ENCODE assay signal across 2 cellular contexts in the genomic region with DNA sequence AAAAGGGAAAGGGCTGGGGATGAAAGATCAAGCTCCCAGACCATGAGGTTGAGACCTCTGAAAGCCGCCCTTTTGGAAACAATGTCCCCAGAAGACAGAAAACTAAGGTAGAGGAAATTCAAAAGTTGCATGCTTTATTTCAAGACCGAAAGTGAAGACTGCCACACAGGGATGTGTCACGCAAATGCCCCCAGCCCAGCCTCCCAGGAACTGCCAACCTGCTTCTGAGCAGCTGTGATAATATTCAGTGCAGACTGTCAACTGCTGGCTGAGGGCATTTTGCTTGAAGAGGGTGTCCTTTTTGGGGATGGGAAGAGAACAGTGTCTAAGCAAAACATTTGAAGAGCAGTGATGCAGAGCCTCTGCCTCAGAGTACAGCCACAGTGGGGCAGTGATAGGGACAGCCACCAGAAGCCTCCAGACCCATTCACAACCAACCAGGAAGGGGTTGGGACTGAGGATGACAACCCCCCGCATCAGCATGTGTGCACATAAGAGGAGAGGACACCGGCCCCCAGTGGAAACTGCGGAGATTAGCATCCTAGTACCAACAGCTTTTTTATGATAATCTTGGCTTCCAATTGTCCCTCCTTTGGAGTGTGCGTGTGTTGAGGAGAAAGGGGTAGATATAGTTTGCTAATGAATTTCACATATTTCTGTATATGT.
A peak's percentile ranks its signal among the peaks of the same experiment; 100 is the strongest.
TF ChIP-seq lines count a peak whose summit lies in the region.

No MANE protein-coding gene starts in this region.

TF ChIP-seq in A549, 52 proteins besides CTCF, POLR2A, EP300 and RAD21 (continued from another document):
- TF ChIP-seq, protein P1, sequence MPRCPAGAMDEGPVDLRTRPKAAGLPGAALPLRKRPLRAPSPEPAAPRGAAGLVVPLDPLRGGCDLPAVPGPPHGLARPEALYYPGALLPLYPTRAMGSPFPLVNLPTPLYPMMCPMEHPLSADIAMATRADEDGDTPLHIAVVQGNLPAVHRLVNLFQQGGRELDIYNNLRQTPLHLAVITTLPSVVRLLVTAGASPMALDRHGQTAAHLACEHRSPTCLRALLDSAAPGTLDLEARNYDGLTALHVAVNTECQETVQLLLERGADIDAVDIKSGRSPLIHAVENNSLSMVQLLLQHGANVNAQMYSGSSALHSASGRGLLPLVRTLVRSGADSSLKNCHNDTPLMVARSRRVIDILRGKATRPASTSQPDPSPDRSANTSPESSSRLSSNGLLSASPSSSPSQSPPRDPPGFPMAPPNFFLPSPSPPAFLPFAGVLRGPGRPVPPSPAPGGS (IDR thresholded peaks at IDR 0.05): no peak
- TF ChIP-seq HDAC2 (IDR thresholded peaks at IDR 0.05) (no peak), RCOR1 (IDR thresholded peaks at IDR 0.05; ENCODE audit: low read depth, low read length) (no peak), ZFP36 (IDR thresholded peaks at IDR 0.05; ENCODE audit: borderline replicate concordance, partially characterized antibody) (no peak), NR3C1 (IDR thresholded peaks at IDR 0.05) (no peak), NPAS2 (CRISPR knock-in tag; IDR thresholded peaks at IDR 0.05; ENCODE audit: borderline replicate concordance) (no peak), CBX2 (IDR thresholded peaks at IDR 0.05; ENCODE audit: borderline replicate concordance, low read depth) (no peak), CHD2 (IDR thresholded peaks at IDR 0.05; ENCODE audit: low read length, partially characterized antibody) (no peak), FOXS1 (CRISPR knock-in tag; IDR thresholded peaks at IDR 0.05) (no peak), BHLHE40 (IDR thresholded peaks at IDR 0.05; ENCODE audit: low read depth, low read length) (no peak), FOSL2 (IDR thresholded peaks at IDR 0.05) (no peak), FOSL2 (CRISPR knock-in tag; IDR thresholded peaks at IDR 0.05) (no peak)
- TF ChIP-seq, protein P2, sequence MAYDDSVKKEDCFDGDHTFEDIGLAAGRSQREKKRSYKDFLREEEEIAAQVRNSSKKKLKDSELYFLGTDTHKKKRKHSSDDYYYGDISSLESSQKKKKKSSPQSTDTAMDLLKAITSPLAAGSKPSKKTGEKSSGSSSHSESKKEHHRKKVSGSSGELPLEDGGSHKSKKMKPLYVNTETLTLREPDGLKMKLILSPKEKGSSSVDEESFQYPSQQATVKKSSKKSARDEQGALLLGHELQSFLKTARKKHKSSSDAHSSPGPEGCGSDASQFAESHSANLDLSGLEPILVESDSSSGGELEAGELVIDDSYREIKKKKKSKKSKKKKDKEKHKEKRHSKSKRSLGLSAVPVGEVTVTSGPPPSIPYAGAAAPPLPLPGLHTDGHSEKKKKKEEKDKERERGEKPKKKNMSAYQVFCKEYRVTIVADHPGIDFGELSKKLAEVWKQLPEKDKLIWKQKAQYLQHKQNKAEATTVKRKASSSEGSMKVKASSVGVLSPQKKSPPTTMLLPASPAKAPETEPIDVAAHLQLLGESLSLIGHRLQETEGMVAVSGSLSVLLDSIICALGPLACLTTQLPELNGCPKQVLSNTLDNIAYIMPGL (CRISPR knock-in tag; IDR thresholded peaks at IDR 0.05; ENCODE audit: borderline replicate concordance): no peak
- TF ChIP-seq, protein P3, sequence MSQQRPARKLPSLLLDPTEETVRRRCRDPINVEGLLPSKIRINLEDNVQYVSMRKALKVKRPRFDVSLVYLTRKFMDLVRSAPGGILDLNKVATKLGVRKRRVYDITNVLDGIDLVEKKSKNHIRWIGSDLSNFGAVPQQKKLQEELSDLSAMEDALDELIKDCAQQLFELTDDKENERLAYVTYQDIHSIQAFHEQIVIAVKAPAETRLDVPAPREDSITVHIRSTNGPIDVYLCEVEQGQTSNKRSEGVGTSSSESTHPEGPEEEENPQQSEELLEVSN (IDR thresholded peaks at IDR 0.05; ENCODE audit: borderline replicate concordance, low read depth): no peak
- TF ChIP-seq, protein P4, sequence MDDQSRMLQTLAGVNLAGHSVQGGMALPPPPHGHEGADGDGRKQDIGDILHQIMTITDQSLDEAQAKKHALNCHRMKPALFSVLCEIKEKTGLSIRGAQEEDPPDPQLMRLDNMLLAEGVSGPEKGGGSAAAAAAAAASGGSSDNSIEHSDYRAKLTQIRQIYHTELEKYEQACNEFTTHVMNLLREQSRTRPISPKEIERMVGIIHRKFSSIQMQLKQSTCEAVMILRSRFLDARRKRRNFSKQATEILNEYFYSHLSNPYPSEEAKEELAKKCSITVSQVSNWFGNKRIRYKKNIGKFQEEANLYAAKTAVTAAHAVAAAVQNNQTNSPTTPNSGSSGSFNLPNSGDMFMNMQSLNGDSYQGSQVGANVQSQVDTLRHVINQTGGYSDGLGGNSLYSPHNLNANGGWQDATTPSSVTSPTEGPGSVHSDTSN (IDR thresholded peaks at IDR 0.05): no peak

TF ChIP-seq in K562, 482 proteins besides CTCF, POLR2A, EP300 and RAD21 (continued from another document):
- TF ChIP-seq, protein P5, sequence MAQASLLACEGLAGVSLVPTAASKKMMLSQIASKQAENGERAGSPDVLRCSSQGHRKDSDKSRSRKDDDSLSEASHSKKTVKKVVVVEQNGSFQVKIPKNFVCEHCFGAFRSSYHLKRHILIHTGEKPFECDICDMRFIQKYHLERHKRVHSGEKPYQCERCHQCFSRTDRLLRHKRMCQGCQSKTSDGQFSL (CRISPR knock-in tag; IDR thresholded peaks at IDR 0.05): no peak; the same call in 1 of the 2 replicates
- TF ChIP-seq, protein P5 (tag; IDR thresholded peaks at IDR 0.05): peak in 1 of 2 experiments; percentile 68; a peak in 1 of 4 replicates
- TF ChIP-seq CTBP1 (IDR thresholded peaks at IDR 0.05; ENCODE audit: borderline replicate concordance) (peak; percentile 31; the same call in 1 of the 2 replicates), NELFE (IDR thresholded peaks at IDR 0.05; ENCODE audit: insufficient read depth, insufficient read length) (no peak), RCOR1 (IDR thresholded peaks at IDR 0.05; ENCODE audit: borderline replicate concordance in 1 of 2, low read depth in 2 of 2, low read length in 2 of 2) (0 out of 4 replicates have a peak, but pooled peaks of 1 of the 2 experiments have one; percentile 17), FOXK1 (CRISPR knock-in tag; IDR thresholded peaks at IDR 0.05; ENCODE audit: borderline replicate concordance) (no peak), STAG1 (CRISPR knock-in tag; IDR thresholded peaks at IDR 0.05; ENCODE audit: borderline replicate concordance) (no peak), SETDB1 (IDR thresholded peaks at IDR 0.05; ENCODE audit: low read length) (no peak), ZNF586 (CRISPR knock-in tag; conservative IDR thresholded peaks at IDR 0.05) (no peak)
- TF ChIP-seq, protein P6, sequence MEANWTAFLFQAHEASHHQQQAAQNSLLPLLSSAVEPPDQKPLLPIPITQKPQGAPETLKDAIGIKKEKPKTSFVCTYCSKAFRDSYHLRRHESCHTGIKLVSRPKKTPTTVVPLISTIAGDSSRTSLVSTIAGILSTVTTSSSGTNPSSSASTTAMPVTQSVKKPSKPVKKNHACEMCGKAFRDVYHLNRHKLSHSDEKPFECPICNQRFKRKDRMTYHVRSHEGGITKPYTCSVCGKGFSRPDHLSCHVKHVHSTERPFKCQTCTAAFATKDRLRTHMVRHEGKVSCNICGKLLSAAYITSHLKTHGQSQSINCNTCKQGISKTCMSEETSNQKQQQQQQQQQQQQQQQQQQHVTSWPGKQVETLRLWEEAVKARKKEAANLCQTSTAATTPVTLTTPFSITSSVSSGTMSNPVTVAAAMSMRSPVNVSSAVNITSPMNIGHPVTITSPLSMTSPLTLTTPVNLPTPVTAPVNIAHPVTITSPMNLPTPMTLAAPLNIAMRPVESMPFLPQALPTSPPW (CRISPR knock-in tag; IDR thresholded peaks at IDR 0.05): peak; percentile 65; the same call in 1 of the 2 replicates
